In genomic region chr17:50693041-50693682, GRCh38 we compare ENCODE assay signal across 2 cellular contexts.
TF ChIP-seq lines count a peak whose summit lies in the region.

No MANE protein-coding gene starts in this region.

TF ChIP-seq in IMR-90, 13 proteins besides CTCF, POLR2A, EP300 and RAD21:
- TF ChIP-seq RFX5 (IDR thresholded peaks at IDR 0.05; ENCODE audit: low read depth, low read length) (no peak), NFE2L2 (IDR thresholded peaks at IDR 0.05; ENCODE audit: low read depth, low read length) (no peak), SMC3 (IDR thresholded peaks at IDR 0.05; ENCODE audit: low read depth, low read length) (no peak), ELK1 (IDR thresholded peaks at IDR 0.05; ENCODE audit: borderline replicate concordance, low read depth, low read length) (no peak), FOS (IDR thresholded peaks at IDR 0.05; ENCODE audit: low read depth, low read length) (no peak), RCOR1 (IDR thresholded peaks at IDR 0.05; ENCODE audit: insufficient replicate concordance, low read length) (no peak), MXI1 (IDR thresholded peaks at IDR 0.05; ENCODE audit: borderline replicate concordance, low read depth, low read length) (no peak), USF2 (IDR thresholded peaks at IDR 0.05; ENCODE audit: low read depth, low read length) (no peak), CEBPB (IDR thresholded peaks at IDR 0.05; ENCODE audit: low read depth, low read length) (no peak), MAZ (IDR thresholded peaks at IDR 0.05; ENCODE audit: borderline replicate concordance, low read depth, low read length) (no peak), CHD1 (IDR thresholded peaks at IDR 0.05; ENCODE audit: low read depth, low read length) (no peak), BHLHE40 (IDR thresholded peaks at IDR 0.05; ENCODE audit: low read depth, low read length) (no peak), MAFK (IDR thresholded peaks at IDR 0.05; ENCODE audit: low read depth, low read length) (no peak)

TF ChIP-seq in HepG2, 621 proteins besides CTCF, POLR2A, EP300 and RAD21 (continues in another document):
- TF ChIP-seq CBX5 (CRISPR knock-in tag; IDR thresholded peaks at IDR 0.05; ENCODE audit: borderline replicate concordance) (no peak), ZNF260 (CRISPR knock-in tag; IDR thresholded peaks at IDR 0.05; ENCODE audit: borderline replicate concordance, low read depth) (no peak), ZNF512B (CRISPR knock-in tag; IDR thresholded peaks at IDR 0.05; ENCODE audit: borderline replicate concordance) (no peak), NCOR1 (IDR thresholded peaks at IDR 0.05; ENCODE audit: borderline replicate concordance, low read length) (peak; percentile 82; the same call in 1 of the 2 replicates), ZMYM2 (CRISPR knock-in tag; IDR thresholded peaks at IDR 0.05) (no peak), PHF8 (CRISPR knock-in tag; IDR thresholded peaks at IDR 0.05) (no peak), JUN (CRISPR knock-in tag; IDR thresholded peaks at IDR 0.05) (peak; percentile 78), ZNF235 (CRISPR knock-in tag; IDR thresholded peaks at IDR 0.05; ENCODE audit: borderline replicate concordance) (no peak), NRL (CRISPR knock-in tag; IDR thresholded peaks at IDR 0.05; ENCODE audit: borderline replicate concordance) (no peak), ZNF530 (CRISPR knock-in tag; IDR thresholded peaks at IDR 0.05; ENCODE audit: low read depth) (no peak), DDIT3 (CRISPR knock-in tag; IDR thresholded peaks at IDR 0.05) (no peak), CC2D1A (CRISPR knock-in tag; IDR thresholded peaks at IDR 0.05) (no peak), ZFP36L1 (CRISPR knock-in tag; IDR thresholded peaks at IDR 0.05) (no peak), REPIN1 (CRISPR knock-in tag; IDR thresholded peaks at IDR 0.05; ENCODE audit: borderline replicate concordance, low read depth) (no peak), SRF (IDR thresholded peaks at IDR 0.05; ENCODE audit: low read depth, low read length) (no peak), ZMAT3 (CRISPR knock-in tag; conservative IDR thresholded peaks at IDR 0.05) (no peak), SNAPC4 (CRISPR knock-in tag; IDR thresholded peaks at IDR 0.05) (no peak), PAF1 (CRISPR knock-in tag; IDR thresholded peaks at IDR 0.05) (no peak), ZNF207 (IDR thresholded peaks at IDR 0.05; ENCODE audit: borderline replicate concordance) (no peak), SUZ12 (IDR thresholded peaks at IDR 0.05; ENCODE audit: low read depth, low read length) (no peak), ZEB1 (IDR thresholded peaks at IDR 0.05; ENCODE audit: insufficient replicate concordance, low read depth) (no peak), CERS6 (CRISPR knock-in tag; IDR thresholded peaks at IDR 0.05) (no peak), TEAD3 (CRISPR knock-in tag; optimal IDR thresholded peaks at IDR 0.05; ENCODE audit: borderline replicate concordance) (peak; percentile 88), ZNF629 (CRISPR knock-in tag; conservative IDR thresholded peaks at IDR 0.05) (no peak), USF2 (IDR thresholded peaks at IDR 0.05; ENCODE audit: low read depth, low read length) (no peak), USF2 (CRISPR knock-in tag; IDR thresholded peaks at IDR 0.05; ENCODE audit: borderline replicate concordance) (no peak), ZNF768 (CRISPR knock-in tag; IDR thresholded peaks at IDR 0.05) (no peak), REXO4 (CRISPR knock-in tag; IDR thresholded peaks at IDR 0.05; ENCODE audit: borderline replicate concordance) (no peak), HNRNPUL1 (IDR thresholded peaks at IDR 0.05; ENCODE audit: low read depth, low read length) (no peak), ZNF563 (CRISPR knock-in tag; IDR thresholded peaks at IDR 0.05) (no peak), ZNF251 (CRISPR knock-in tag; IDR thresholded peaks at IDR 0.05) (0 out of 2 replicates have a peak, but pooled peaks have one; percentile 30), CCDC6 (CRISPR knock-in tag; IDR thresholded peaks at IDR 0.05) (no peak), ETS1 (CRISPR knock-in tag; IDR thresholded peaks at IDR 0.05) (no peak), HMGA1 (CRISPR knock-in tag; conservative IDR thresholded peaks at IDR 0.05) (no peak), ZFP62 (CRISPR knock-in tag; IDR thresholded peaks at IDR 0.05) (no peak), ZNF180 (CRISPR knock-in tag; IDR thresholded peaks at IDR 0.05; ENCODE audit: borderline replicate concordance, low read depth) (no peak), ZNF891 (CRISPR knock-in tag; IDR thresholded peaks at IDR 0.05) (no peak), ZNF839 (CRISPR knock-in tag; IDR thresholded peaks at IDR 0.05; ENCODE audit: borderline replicate concordance) (no peak), MZF1 (CRISPR knock-in tag; IDR thresholded peaks at IDR 0.05; ENCODE audit: borderline replicate concordance) (no peak), RFXANK (CRISPR knock-in tag; IDR thresholded peaks at IDR 0.05) (no peak), ZSCAN31 (CRISPR knock-in tag; IDR thresholded peaks at IDR 0.05; ENCODE audit: low read depth) (no peak), ELF3 (CRISPR knock-in tag; IDR thresholded peaks at IDR 0.05) (no peak), SMARCC2 (IDR thresholded peaks at IDR 0.05) (no peak), GATAD1 (CRISPR knock-in tag; IDR thresholded peaks at IDR 0.05) (no peak), ZNF333 (CRISPR knock-in tag; IDR thresholded peaks at IDR 0.05; ENCODE audit: borderline replicate concordance) (no peak), BORCS8-MEF2B (CRISPR knock-in tag; IDR thresholded peaks at IDR 0.05) (no peak), LCORL (IDR thresholded peaks at IDR 0.05) (no peak), LCORL (CRISPR knock-in tag; IDR thresholded peaks at IDR 0.05) (peak; percentile 17; the same call in 1 of the 2 replicates), ZNF3 (CRISPR knock-in tag; IDR thresholded peaks at IDR 0.05) (no peak), GFI1 (CRISPR knock-in tag; IDR thresholded peaks at IDR 0.05; ENCODE audit: borderline replicate concordance) (no peak), ZBTB8A (CRISPR knock-in tag; IDR thresholded peaks at IDR 0.05; ENCODE audit: borderline replicate concordance, low read depth) (no peak), POGK (CRISPR knock-in tag; conservative IDR thresholded peaks at IDR 0.05) (no peak), ZNF747 (CRISPR knock-in tag; IDR thresholded peaks at IDR 0.05; ENCODE audit: borderline replicate concordance) (no peak), KAT7 (CRISPR knock-in tag; IDR thresholded peaks at IDR 0.05; ENCODE audit: borderline replicate concordance) (0 out of 2 replicates have a peak, but pooled peaks have one; percentile 17), MAFF (IDR thresholded peaks at IDR 0.05; ENCODE audit: low read depth, low read length) (peak; percentile 33; the same call in 1 of the 2 replicates), TARDBP (CRISPR knock-in tag; IDR thresholded peaks at IDR 0.05) (no peak)
